1 cellular context compared by ENCODE assay signal in genomic region chr11:66595245-66595904, GRCh38.
TF ChIP-seq lines count a peak whose summit lies in the region.

No MANE protein-coding gene starts in this region.

TF ChIP-seq in GM12878, 131 proteins besides CTCF, POLR2A, EP300 and RAD21:
- no peak for TF ChIP-seq HDAC2 (IDR thresholded peaks at IDR 0.05)
- TF ChIP-seq POU2F2 (IDR thresholded peaks at IDR 0.05; ENCODE audit: borderline replicate concordance, low read depth, low read length) = no peak
- no peak for TF ChIP-seq NFXL1 (IDR thresholded peaks at IDR 0.05; ENCODE audit: borderline replicate concordance)
- no peak for TF ChIP-seq TCF7 (IDR thresholded peaks at IDR 0.05; ENCODE audit: borderline replicate concordance)
- no peak for TF ChIP-seq CHD1 (IDR thresholded peaks at IDR 0.05; ENCODE audit: low read depth, low read length)
- TF ChIP-seq TCF12 (IDR thresholded peaks at IDR 0.05; ENCODE audit: low read depth, low read length) = peak; percentile 63; the same call in 1 of the 2 replicates
- no peak for TF ChIP-seq RBBP5 (conservative IDR thresholded peaks at IDR 0.05)
- peak; percentile 79 for TF ChIP-seq RUNX3 (IDR thresholded peaks at IDR 0.05; ENCODE audit: low read length)
- TF ChIP-seq MEF2A (IDR thresholded peaks at IDR 0.05; ENCODE audit: insufficient read depth, low read depth, low read length) = no peak
- 0 out of 2 replicates have a peak, but pooled peaks have one; percentile 22 for TF ChIP-seq TCF3 (IDR thresholded peaks at IDR 0.05; ENCODE audit: borderline replicate concordance, insufficient read depth, low read depth, low read length)
- TF ChIP-seq MTA2 (IDR thresholded peaks at IDR 0.05; ENCODE audit: low read depth) = no peak
- TF ChIP-seq POLR2AphosphoS5 (IDR thresholded peaks at IDR 0.05; ENCODE audit: low read length) = 0 out of 2 replicates have a peak, but pooled peaks have one; percentile 39
- TF ChIP-seq RAD51 (IDR thresholded peaks at IDR 0.05) = no peak
- no peak for TF ChIP-seq POLR2AphosphoS2 (IDR thresholded peaks at IDR 0.05; ENCODE audit: low read depth, low read length)
- no peak for TF ChIP-seq MEF2B (IDR thresholded peaks at IDR 0.05; ENCODE audit: partially characterized antibody, poor library complexity, severe bottlenecking)
- no peak for TF ChIP-seq PKNOX1 (IDR thresholded peaks at IDR 0.05)
TF ChIP-seq in GM12878: peak in this region for 4.
